ENCODE assay signal across 1 cellular context in genomic region chr9:70073193-70073592, GRCh38.
TF ChIP-seq lines count a peak whose summit lies in the region.

No MANE protein-coding gene starts in this region.

TF ChIP-seq in IMR-90, 13 proteins besides CTCF, POLR2A, EP300 and RAD21:
- TF ChIP-seq RCOR1 (IDR thresholded peaks at IDR 0.05; ENCODE audit: insufficient replicate concordance, low read length): no peak
- TF ChIP-seq NFE2L2 (IDR thresholded peaks at IDR 0.05; ENCODE audit: low read depth, low read length): no peak
- no peak for TF ChIP-seq RFX5 (IDR thresholded peaks at IDR 0.05; ENCODE audit: low read depth, low read length)
- no peak for TF ChIP-seq MAZ (IDR thresholded peaks at IDR 0.05; ENCODE audit: borderline replicate concordance, low read depth, low read length)
- no peak for TF ChIP-seq SMC3 (IDR thresholded peaks at IDR 0.05; ENCODE audit: low read depth, low read length)
- no peak for TF ChIP-seq BHLHE40 (IDR thresholded peaks at IDR 0.05; ENCODE audit: low read depth, low read length)
- TF ChIP-seq MAFK (IDR thresholded peaks at IDR 0.05; ENCODE audit: low read depth, low read length): no peak
- TF ChIP-seq MXI1 (IDR thresholded peaks at IDR 0.05; ENCODE audit: borderline replicate concordance, low read depth, low read length): no peak
- TF ChIP-seq FOS (IDR thresholded peaks at IDR 0.05; ENCODE audit: low read depth, low read length): no peak
- no peak for TF ChIP-seq CEBPB (IDR thresholded peaks at IDR 0.05; ENCODE audit: low read depth, low read length)
- TF ChIP-seq USF2 (IDR thresholded peaks at IDR 0.05; ENCODE audit: low read depth, low read length): no peak
- TF ChIP-seq ELK1 (IDR thresholded peaks at IDR 0.05; ENCODE audit: borderline replicate concordance, low read depth, low read length): no peak
- TF ChIP-seq CHD1 (IDR thresholded peaks at IDR 0.05; ENCODE audit: low read depth, low read length): no peak
